ENCODE assay signal across 11 cellular contexts in the genomic region with DNA sequence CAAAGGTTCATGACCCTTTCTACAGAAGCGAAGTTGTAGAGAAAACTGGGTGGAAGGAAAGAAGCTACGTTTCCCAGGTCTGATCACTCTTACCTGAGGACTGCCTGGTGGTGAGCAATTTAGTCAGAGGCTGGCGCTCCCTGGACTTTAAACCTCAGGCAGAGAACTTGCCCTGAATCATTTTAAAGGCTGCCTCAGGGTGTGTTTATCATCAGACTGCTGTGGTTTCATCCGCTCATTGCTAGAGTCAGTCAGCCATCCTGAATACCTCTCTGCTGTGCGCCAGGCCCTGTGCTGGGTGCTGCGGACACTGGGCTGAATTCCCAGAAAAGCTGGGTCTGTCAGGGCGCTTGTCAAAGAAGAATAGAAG. TPM values are rescaled to one million over a fixed set of nuclear protein-coding genes. Genes with fewer than 3 reads are reported as not detected.
DNase-seq lines count a peak whose midpoint lies in the region; ATAC-seq and TF ChIP-seq lines count a peak whose summit lies in the region.
"Had no signal": no experiment of that assay in that cellular context is flagged by ENCODE, and none has a peak within 500 bp of the region (broad histone marks: within the 10 kb centered on the region; RNA-seq: fewer than 3 reads in every experiment).

No MANE protein-coding gene starts in this region.

- H3K4me3 ChIP-seq in GM06990 (replicated peaks; ENCODE audit: low read depth, low read length) = peak overlapping the region; percentile 86
- no peak overlapping the region for H3K4me3 ChIP-seq in RWPE2 (ENCODE audit: severe bottlenecking)
- no peak overlapping the region for H3K4me3 ChIP-seq in hepatocyte
- no peak overlapping the region for H3K4me3 ChIP-seq in effector memory CD4-positive, alpha-beta T cell (ENCODE audit: insufficient read depth, low read depth, low read length, poor library complexity, severe bottlenecking)

- POLR2A ChIA-PET in T-cell (lab: Charles Lee) = no interaction called here

- H3K27ac ChIP-seq in RWPE2 (ENCODE audit: poor library complexity, severe bottlenecking) (peak overlapping the region; percentile 95), hepatocyte (peak overlapping the region; percentile 95)
- H3K27ac ChIP-seq in effector memory CD4-positive, alpha-beta T cell (ENCODE audit: insufficient read depth, low read length, poor library complexity, severe bottlenecking) = no peak overlapping the region

- peaks cover 57% of the 10 kb centered on the region for H3K79me2 ChIP-seq in hepatocyte

- peaks cover 0 to 4% (median 4%) of the 10 kb centered on the region in 3 donors for H3K9me3 Mint-ChIP-seq in T-cell

- H3K4me1 ChIP-seq in RWPE2 (ENCODE audit: insufficient read depth, poor library complexity, severe bottlenecking) = peaks cover 14% of the 10 kb centered on the region
- H3K4me1 ChIP-seq in hepatocyte (ENCODE audit: insufficient read depth) = peaks cover 22% of the 10 kb centered on the region
- H3K4me1 ChIP-seq in effector memory CD4-positive, alpha-beta T cell (ENCODE audit: control insufficient read depth, insufficient read depth, low read length, poor library complexity, severe bottlenecking) = peaks cover 11% of the 10 kb centered on the region

- H3K36me3 ChIP-seq in GM06990 (ENCODE audit: control insufficient read depth, insufficient read depth, low read length) = 0 out of 2 replicates have a peak, but pooled peaks cover 2% of the 10 kb centered on the region
- peaks cover 13% of the 10 kb centered on the region for H3K36me3 ChIP-seq in RWPE2 (ENCODE audit: low read depth)
- H3K36me3 ChIP-seq in hepatocyte (replicated peaks; ENCODE audit: insufficient read depth, low read depth) = no peaks in the 10 kb centered on the region
- H3K36me3 ChIP-seq in effector memory CD4-positive, alpha-beta T cell (ENCODE audit: control insufficient read depth, insufficient read depth, low read length) = no peaks in the 10 kb centered on the region

- no peak overlapping the region for H3K27ac Mint-ChIP-seq in T-cell
- H3K27ac Mint-ChIP-seq: activated naive CD4-positive, alpha-beta T cell treated with anti-CD3 and anti-CD28 coated beads, Interleukin-2, amount 50 U/mL, for 72 hours had no signal

- no peak overlapping the region for H2AFZ ChIP-seq in hepatocyte

- no peaks in the 10 kb centered on the region for H3K36me3 Mint-ChIP-seq in T-cell

- no peak overlapping the region for H3K4me3 Mint-ChIP-seq in T-cell

- H3K9me3 ChIP-seq in RWPE2 (ENCODE audit: severe bottlenecking) = peaks cover 6% of the 10 kb centered on the region
- H3K9me3 ChIP-seq in hepatocyte (ENCODE audit: low read depth) = no peaks in the 10 kb centered on the region
- no peaks in the 10 kb centered on the region for H3K9me3 ChIP-seq in effector memory CD4-positive, alpha-beta T cell (ENCODE audit: control insufficient read depth, low read length)

- H3K27me3 ChIP-seq in GM06990 (replicated peaks; ENCODE audit: control insufficient read depth, insufficient read depth, low read length) = no peaks in the 10 kb centered on the region
- no peaks in the 10 kb centered on the region for H3K27me3 ChIP-seq in RWPE2 (ENCODE audit: insufficient read depth, poor library complexity, severe bottlenecking)
- H3K27me3 ChIP-seq in hepatocyte = no peaks in the 10 kb centered on the region
- no peaks in the 10 kb centered on the region for H3K27me3 ChIP-seq in effector memory CD4-positive, alpha-beta T cell (replicated peaks; ENCODE audit: control insufficient read depth, insufficient read depth, low read length, poor library complexity, severe bottlenecking)

- peak overlapping the region; percentile 100 for H3K4me2 ChIP-seq in hepatocyte

- H3K9me2 ChIP-seq in hepatocyte (replicated peaks; ENCODE audit: insufficient read depth) = no peaks in the 10 kb centered on the region

- ATAC-seq in RWPE2 (ENCODE audit: low read depth) = peak; percentile 69
- ATAC-seq in GM18873 (IDR thresholded peaks at IDR 0.05; ENCODE audit: low FRiP score, unreplicated experiment) = no peak
- ATAC-seq in T-cell (replicated peaks in 1 of 4) = no peak

- CTCF ChIA-PET in T-cell (lab: Charles Lee) = interaction anchor here (0.7 to 2.2 kb wide), 6 partner anchors 12 to 91 kb away, joined by 3 to 7 read pairs (median 3); no protein-coding TSS in a partner anchor

- H3K27me3 Mint-ChIP-seq in T-cell = peaks cover 6 to 7% of the 10 kb centered on the region in 2 donors

- TF ChIP-seq CTCF in GM06990 (IDR thresholded peaks at IDR 0.05; ENCODE audit: insufficient read depth, low read length, poor library complexity, severe bottlenecking) (no peak), RWPE2 (IDR thresholded peaks at IDR 0.05; ENCODE audit: poor library complexity, severe bottlenecking) (no peak), hepatocyte (IDR thresholded peaks at IDR 0.05; ENCODE audit: poor library complexity) (no peak)

- DNase-seq in GM06990 (ENCODE audit: extremely low read depth, insufficient read length) = no peak
- DNase-seq in RWPE2 (ENCODE audit: low spot score) = no peak
- DNase-seq in hepatocyte (ENCODE audit: low spot score) = peak; percentile 78
- peak; percentile 50 for DNase-seq in pons (ENCODE audit: low spot score)
- no peak for DNase-seq in effector memory CD4-positive, alpha-beta T cell
- no peak for DNase-seq in stimulated activated CD4-positive, alpha-beta T cell treated with anti-CD3 and anti-CD28 coated beads, Interleukin-4, amount 100 ng/mL, for 4 hours
- DNase-seq in T-cell = no peak
- DNase-seq: Kasumi-1 had no signal

- 34% methylated on average over 7 of the region's 7 CpGs for WGBS in hepatocyte (ENCODE audit: low lambda C conversion rate, missing lambda C conversion rate)

- H4K20me1 ChIP-seq in hepatocyte (ENCODE audit: insufficient read depth, poor library complexity, severe bottlenecking) = no peaks in the 10 kb centered on the region

- H3K4me1 Mint-ChIP-seq in T-cell = peaks cover 7 to 14% (median 9%) of the 10 kb centered on the region in 3 donors

RNA-seq across cellular contexts. Expression of a gene that starts 2.7 kb away (rescaled TPM):
- total RNA-seq in hepatocyte = 26.2 and 27.5 TPM in 2 replicates
- polyA plus RNA-seq in hepatocyte = 13.6 and 15.4 TPM in 2 replicates
- total RNA-seq in T-cell = 1 to 10 TPM in 4 of 5 donors, under 1 TPM in 1; 0.70 to 3.7 (median 2.1) TPM

RNA-seq across cellular contexts. Expression of a gene that starts 32.0 kb away (rescaled TPM):
- total RNA-seq in hepatocyte = 36.8 and 43.2 TPM in 2 replicates
- polyA plus RNA-seq in hepatocyte = 16.8 and 20.0 TPM in 2 replicates
- total RNA-seq in T-cell = 10 to 100 TPM; 75.9 to 90.2 (median 78.9) TPM

RNA-seq across cellular contexts. Expression of a gene that starts 38.1 kb away (rescaled TPM):
- total RNA-seq in hepatocyte (0.04 and 0.57 TPM in 2 replicates), T-cell (1 to 10 TPM in 4 of 5 donors, under 1 TPM in 1; 0.93 to 3.0 (median 1.4) TPM)
- polyA plus RNA-seq in hepatocyte = not detected in 2 replicates
- total RNA-seq: activated naive CD4-positive, alpha-beta T cell treated with anti-CD3 and anti-CD28 coated beads, Interleukin-2, amount 50 U/mL, for 72 hours; T-helper 1 cell treated with Interleukin-12 subunit alpha and Interleukin-12 subunit beta and Interleukin-4 antibody, amounts not matched to agents 30 ng/mL and 1 ng/mL, for 36 hours had no signal

Comparison
In these comparisons a context has a peak if more than half of its experiments do, and no peak if none do; other contexts are left out.
1. DNase-seq: peak in hepatocyte (single experiment) and pons (single experiment); none in GM06990 (single experiment), RWPE2 (single experiment), effector memory CD4-positive, alpha-beta T cell (0 of 3), stimulated activated CD4-positive, alpha-beta T cell treated with anti-CD3 and anti-CD28 coated beads, Interleukin-4, amount 100 ng/mL, for 4 hours (0 of 2) and T-cell (0 of 34).